In the genomic region with DNA sequence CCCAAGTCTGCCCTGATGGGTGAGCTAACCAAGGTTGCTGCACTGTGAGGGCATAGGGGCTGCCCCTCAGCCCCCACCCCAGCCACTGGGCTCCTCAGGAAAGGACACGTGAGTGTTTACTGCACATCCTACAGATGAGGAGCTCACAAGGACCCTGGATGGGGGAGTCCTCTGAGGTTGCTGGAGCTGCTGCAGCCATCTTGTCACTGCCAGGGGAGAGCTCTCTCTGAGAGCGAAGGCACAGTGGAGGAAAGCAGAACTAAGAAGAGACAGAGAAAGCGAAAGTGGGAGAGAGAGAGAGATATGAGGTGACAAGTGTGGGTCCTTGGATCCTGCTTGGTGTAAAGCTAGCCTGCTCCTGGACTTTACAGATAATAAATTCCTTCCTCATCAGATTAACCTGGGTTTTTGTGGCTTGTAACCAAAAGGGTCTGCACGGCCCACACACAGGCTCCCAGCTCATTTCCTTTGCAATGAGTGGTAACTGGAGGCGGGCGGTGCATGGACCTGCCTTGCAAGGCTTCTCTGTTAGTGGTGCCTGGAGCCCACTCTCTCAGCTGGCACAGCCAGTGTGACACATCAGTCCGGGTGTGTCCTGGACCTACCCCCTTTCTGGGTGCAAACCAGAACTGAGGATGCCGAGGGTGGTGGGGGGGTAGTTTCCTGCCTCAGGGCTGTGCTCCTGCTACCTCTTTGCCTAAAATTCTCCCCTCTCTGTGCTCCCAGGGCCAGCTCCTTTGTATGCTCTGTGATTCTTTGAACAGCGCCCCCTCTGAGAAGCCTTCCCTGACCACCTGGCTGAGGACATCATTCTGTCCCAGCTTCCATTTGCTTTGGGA, we compare ENCODE assay signal across 9 cellular contexts. TPM values are rescaled to one million over a fixed set of nuclear protein-coding genes. Genes with fewer than 3 reads are reported as not detected.
DNase-seq lines count a peak whose midpoint lies in the region; ATAC-seq and TF ChIP-seq lines count a peak whose summit lies in the region.
"Had no signal": no experiment of that assay in that cellular context is flagged by ENCODE, and none has a peak within 500 bp of the region (broad histone marks: within the 10 kb centered on the region; RNA-seq: fewer than 3 reads in every experiment).

No MANE protein-coding gene starts in this region.

- no peak for TF ChIP-seq CTCF in upper lobe of left lung (IDR thresholded peaks at IDR 0.05)

- H3K4me3 ChIP-seq in upper lobe of left lung, result peak overlapping the region in 1 of 4 donors; percentile 26

- H3K27me3 Mint-ChIP-seq in activated naive CD8-positive, alpha-beta T cell, result no peaks in the 10 kb centered on the region

- peaks cover 14 to 29% (median 20%) of the 10 kb centered on the region in 4 donors for H3K4me1 ChIP-seq in upper lobe of left lung
- H3K4me1 ChIP-seq: parathyroid adenoma had no signal

- TF ChIP-seq EP300 in upper lobe of left lung (IDR thresholded peaks at IDR 0.05), result no peak

- H3K36me3 ChIP-seq in upper lobe of left lung, result no peaks in the 10 kb centered on the region

- peaks cover 43% of the 10 kb centered on the region for H3K4me1 Mint-ChIP-seq in activated naive CD8-positive, alpha-beta T cell (ENCODE audit: low read depth)

- peak; percentile 70 for ATAC-seq in GM18508 (IDR thresholded peaks at IDR 0.05; ENCODE audit: insufficient read depth, unreplicated experiment)
- peak; percentile 77 for ATAC-seq in HG02588 (IDR thresholded peaks at IDR 0.05; ENCODE audit: unreplicated experiment)
- ATAC-seq in upper lobe of left lung (ENCODE audit: low FRiP score in 2 of 2), result peak; percentile 7 to 38

- H3K36me3 Mint-ChIP-seq in activated naive CD8-positive, alpha-beta T cell, result peaks cover 6% of the 10 kb centered on the region

- no peak for TF ChIP-seq POLR2A in upper lobe of left lung (IDR thresholded peaks at IDR 0.05)

- H3K27ac ChIP-seq in upper lobe of left lung, result peak overlapping the region in 3 of 4 donors; percentile 27 to 72 (median 70)
- H3K27ac ChIP-seq: parathyroid adenoma had no signal

- peaks cover 7% of the 10 kb centered on the region for H3K9me3 Mint-ChIP-seq in activated naive CD8-positive, alpha-beta T cell (ENCODE audit: low read depth)

- H3K9me3 ChIP-seq in upper lobe of left lung, result peaks cover 2 to 5% (median 4%) of the 10 kb centered on the region in 4 donors

- DNase-seq in NOMO-1 treated with dmso at 0.1 percent for 144 hours (lab: John Stamatoyannopoulos, UW; ENCODE audit: unreplicated experiment), result peak; percentile 20
- DNase-seq in upper lobe of left lung, result no peak
- no peak for DNase-seq in NCI-H345 (lab: John Stamatoyannopoulos, UW)
- no peak for DNase-seq in NCI-H146 (lab: John Stamatoyannopoulos, UW)
- DNase-seq in G401 (ENCODE audit: low spot score), result no peak

- H3K27me3 ChIP-seq in upper lobe of left lung, result no peaks in the 10 kb centered on the region

- 56 to 57% methylated on average over 9 of the region's 9 CpGs for WGBS in upper lobe of left lung, 2 donors

- H3K27ac Mint-ChIP-seq in activated naive CD8-positive, alpha-beta T cell, result peak overlapping the region; percentile 86

- in situ Hi-C loops in G401 (cut with HindIII; ENCODE audit: low sequenced_read_pairs), result no loop called here

- H3K4me3 Mint-ChIP-seq in activated naive CD8-positive, alpha-beta T cell, result peak overlapping the region; percentile 73

RNA-seq across cellular contexts. Expression of gene SNX20, which starts 14.2 kb away (rescaled TPM):
- total RNA-seq in upper lobe of left lung, result 10 to 100 TPM in 4 of 6 donors, 1 to 10 TPM in 2; 3.2 to 16.9 (median 13.2) TPM
- not detected in 2 replicates for total RNA-seq in G401 (2014; rRNA removed; shearing (Covaris generic))

RNA-seq across cellular contexts. Expression of gene NOD2, which starts 26.5 kb away (rescaled TPM):
- total RNA-seq in upper lobe of left lung, result 10 to 100 TPM in 5 of 6 donors, 1 to 10 TPM in 1; 8.5 to 27.2 (median 11.2) TPM
- not detected in 2 replicates for total RNA-seq in G401 (2014; rRNA removed; shearing (Covaris generic))

Comparison
In these comparisons a context has a peak if more than half of its experiments do, and no peak if none do; other contexts are left out.
1. ATAC-seq: peak in every context shown above with its lines; median percentile 77 in HG02588; 70 in GM18508; 22 in upper lobe of left lung.